Comparison of ENCODE assay signal across 11 cellular contexts in the genomic region with DNA sequence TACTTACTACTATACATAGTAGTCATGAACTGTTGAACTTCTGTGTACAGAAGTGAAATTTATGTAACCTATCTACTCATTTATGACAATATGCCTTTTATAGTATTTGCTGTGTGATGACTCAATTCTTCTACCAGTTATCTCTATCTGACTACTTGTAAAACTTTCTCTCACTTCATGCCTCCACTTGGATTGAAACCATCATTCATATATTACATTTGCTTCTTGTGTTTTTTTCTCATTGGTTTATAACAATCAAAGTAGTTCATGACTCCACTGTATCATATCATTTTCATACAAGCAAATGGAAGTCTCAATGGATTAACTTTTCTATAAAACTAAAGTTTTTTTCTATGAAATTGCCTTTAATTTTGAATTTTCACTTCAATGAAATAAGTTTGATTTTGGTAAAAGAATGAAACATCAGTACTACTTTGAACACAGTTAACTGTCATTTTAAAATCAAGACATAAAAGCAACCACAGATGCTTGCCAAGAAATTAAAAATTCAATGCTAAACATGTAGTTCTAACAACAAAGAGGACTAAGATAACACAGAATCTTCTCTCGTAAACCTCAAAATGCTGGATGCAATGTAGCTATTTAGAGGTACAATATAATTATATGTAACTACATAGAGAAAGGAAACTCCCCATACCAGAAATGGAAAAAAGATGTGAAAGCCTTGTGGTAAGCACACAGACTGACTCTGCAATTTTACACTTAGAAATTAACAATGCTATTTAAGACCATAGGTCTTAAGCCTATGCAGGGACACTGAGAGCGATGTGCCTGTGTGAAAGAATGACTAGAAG. TPM values are rescaled to one million over a fixed set of nuclear protein-coding genes. Genes with fewer than 3 reads are reported as not detected.
DNase-seq lines count a peak whose midpoint lies in the region; ATAC-seq and TF ChIP-seq lines count a peak whose summit lies in the region.
"Had no signal": no experiment of that assay in that cellular context is flagged by ENCODE, and none has a peak within 500 bp of the region (broad histone marks: within the 10 kb centered on the region; RNA-seq: fewer than 3 reads in every experiment).

No MANE protein-coding gene starts in this region.

- H3K27me3 ChIP-seq in H7 (ENCODE audit: control insufficient read depth, insufficient read depth, low read length): no peaks in the 10 kb centered on the region

- DNase-seq in GM10266 (ENCODE audit: extremely low spot score): peak; percentile 55
- DNase-seq in activated naive CD8-positive, alpha-beta T cell treated with anti-CD3 and anti-CD28 coated beads, Interleukin-2, amount 50 U/mL, for 24 hours: no peak
- DNase-seq in activated effector memory CD4-positive, alpha-beta T cell treated with Interleukin-2 at 50 U/mL for 16 hours: no peak
- DNase-seq in middle frontal gyrus (ENCODE audit: extremely low spot score, low spot score): no peak
- DNase-seq in H7: no peak
- no peak for DNase-seq in NCI-H2107 treated with DMSO at 0.1 percent for 48 hours (lab: John Stamatoyannopoulos, UW; ENCODE audit: unreplicated experiment)
- DNase-seq: DND-41, heart left ventricle, NCI-H510A had no signal

- H3K36me3 ChIP-seq in H7 (replicated peaks; ENCODE audit: control insufficient read depth, insufficient read depth, low read length): no peaks in the 10 kb centered on the region
- H3K36me3 ChIP-seq: heart left ventricle had no signal

- H3K9me3 Mint-ChIP-seq in activated naive CD8-positive, alpha-beta T cell treated with anti-CD3 and anti-CD28 coated beads, Interleukin-2, amount 50 U/mL, for 24 hours: no peaks in the 10 kb centered on the region

- peak overlapping the region; percentile 29 for H3K4me3 Mint-ChIP-seq in activated naive CD8-positive, alpha-beta T cell treated with anti-CD3 and anti-CD28 coated beads, Interleukin-2, amount 50 U/mL, for 24 hours

- ATAC-seq in GM19455 (IDR thresholded peaks at IDR 0.05; ENCODE audit: unreplicated experiment): peak; percentile 85
- peak; percentile 85 for ATAC-seq in HG03097 (IDR thresholded peaks at IDR 0.05; ENCODE audit: low FRiP score, unreplicated experiment)
- peak; percentile 65 for ATAC-seq in activated naive CD8-positive, alpha-beta T cell treated with anti-CD3 and anti-CD28 coated beads, Interleukin-2, amount 50 U/mL, for 24 hours
- ATAC-seq: heart left ventricle had no signal

- no peaks in the 10 kb centered on the region for H3K36me3 Mint-ChIP-seq in activated naive CD8-positive, alpha-beta T cell treated with anti-CD3 and anti-CD28 coated beads, Interleukin-2, amount 50 U/mL, for 24 hours (ENCODE audit: low read depth)

- H3K27me3 Mint-ChIP-seq in activated naive CD8-positive, alpha-beta T cell treated with anti-CD3 and anti-CD28 coated beads, Interleukin-2, amount 50 U/mL, for 24 hours: peaks cover 20% of the 10 kb centered on the region

- no peak overlapping the region for H3K4me3 ChIP-seq in H7 (ENCODE audit: insufficient read depth, low read depth, low read length)
- H3K4me3 ChIP-seq: heart left ventricle had no signal

- no peak for TF ChIP-seq CTCF in GM10266 (IDR thresholded peaks at IDR 0.05; ENCODE audit: control insufficient read depth, insufficient read depth, low read depth, missing control alignments)

- peak overlapping the region; percentile 71 for H3K27ac Mint-ChIP-seq in activated naive CD8-positive, alpha-beta T cell treated with anti-CD3 and anti-CD28 coated beads, Interleukin-2, amount 50 U/mL, for 24 hours

- H3K4me1 Mint-ChIP-seq in activated naive CD8-positive, alpha-beta T cell treated with anti-CD3 and anti-CD28 coated beads, Interleukin-2, amount 50 U/mL, for 24 hours: peaks cover 35% of the 10 kb centered on the region

RNA-seq across cellular contexts. Expression of a gene that starts 27.6 kb away (rescaled TPM):
- total RNA-seq in H7 (2014; rRNA removed; shearing (Covaris generic)): 1.2 and 1.9 TPM in 2 replicates

RNA-seq across cellular contexts. Expression of a gene that starts 43.7 kb away (rescaled TPM):
- 38.7 and 53.1 TPM in 2 replicates for total RNA-seq in H7 (2014; rRNA removed; shearing (Covaris generic))
